25 cellular contexts compared by ENCODE assay signal in genomic region chr3:12503126-12503952, GRCh38.
DNase-seq lines count a peak whose midpoint lies in the region; ATAC-seq and TF ChIP-seq lines count a peak whose summit lies in the region.
"Had no signal": no experiment of that assay in that cellular context is flagged by ENCODE, and none has a peak within 500 bp of the region (broad histone marks: within the 10 kb centered on the region; RNA-seq: fewer than 3 reads in every experiment).

No MANE protein-coding gene starts in this region.

- H3K4me3 Mint-ChIP-seq in activated T-cell treated with anti-CD3 and anti-CD28 coated beads, Interleukin-2, amount 50 U/mL, for 24 hours: no peak overlapping the region
- H3K4me3 Mint-ChIP-seq: activated CD4-positive, alpha-beta T cell treated with anti-CD3 and anti-CD28 coated beads, Interleukin-2, amount 10 ng/mL, durations not matched to agents 24 days and 14 days; activated naive CD8-positive, alpha-beta T cell; activated T-helper 1 cell treated with anti-CD3 and anti-CD28 coated beads, Interleukin-12 subunit alpha, Interleukin-12 subunit beta, Interleukin-2, Interleukin-4 antibody, amounts not matched to agents 30 ng/mL and 10 ng/mL and 1 ng/mL, durations not matched to agents 14 hours and 24 hours and 36 hours; stimulated activated naive CD8-positive, alpha-beta T cell treated with anti-CD3 and anti-CD28 coated beads, Interleukin-15, Interleukin-2, amounts not matched to agents 100 ng/mL and 50 ng/mL, for 24 hours had no signal

- TF ChIP-seq CTCF in choroid plexus epithelial cell (conservative IDR thresholded peaks at IDR 0.05; ENCODE audit: low read depth, low read length): no peak

- H3K36me3 Mint-ChIP-seq in activated T-cell treated with anti-CD3 and anti-CD28 coated beads, Interleukin-2, amount 50 U/mL, for 24 hours (ENCODE audit: low read depth): peaks cover 96% of the 10 kb centered on the region

- ATAC-seq in HG02970 (IDR thresholded peaks at IDR 0.05; ENCODE audit: low FRiP score, unreplicated experiment): no peak
- ATAC-seq: Right ventricle myocardium inferior had no signal

- no peak overlapping the region for H3K4me3 ChIP-seq in choroid plexus epithelial cell (ENCODE audit: low read depth, low read length)
- H3K4me3 ChIP-seq: ascending aorta, lung, thyroid gland had no signal

- H3K27ac Mint-ChIP-seq in activated T-cell treated with anti-CD3 and anti-CD28 coated beads, Interleukin-2, amount 50 U/mL, for 24 hours: peak overlapping the region; percentile 38
- H3K27ac Mint-ChIP-seq: activated CD4-positive, alpha-beta T cell treated with anti-CD3 and anti-CD28 coated beads, Interleukin-2, amount 10 ng/mL, durations not matched to agents 24 days and 14 days; activated naive CD8-positive, alpha-beta T cell; activated T-helper 1 cell treated with anti-CD3 and anti-CD28 coated beads, Interleukin-12 subunit alpha, Interleukin-12 subunit beta, Interleukin-2, Interleukin-4 antibody, amounts not matched to agents 30 ng/mL and 10 ng/mL and 1 ng/mL, durations not matched to agents 14 hours and 24 hours and 36 hours; stimulated activated naive CD8-positive, alpha-beta T cell treated with anti-CD3 and anti-CD28 coated beads, Interleukin-15, Interleukin-2, amounts not matched to agents 100 ng/mL and 50 ng/mL, for 24 hours had no signal

- DNase-seq in activated T-cell treated with anti-CD3 and anti-CD28 coated beads, Interleukin-2, amount 50 U/mL, for 24 hours: no peak
- no peak for DNase-seq in activated T-cell treated with anti-CD3 and anti-CD28 coated beads, Interleukin-2, amount 50 U/mL, for 1 hour
- DNase-seq in NCI-H345 treated with DMSO at 0.1 percent for 48 hours (lab: John Stamatoyannopoulos, UW; ENCODE audit: unreplicated experiment): peak; percentile 11
- peak; percentile 74 for DNase-seq in choroid plexus epithelial cell (ENCODE audit: low read depth)
- DNase-seq in putamen (ENCODE audit: low spot score): peak; percentile 26
- no peak for DNase-seq in DMS53 treated with DMSO at 0.1 percent for 48 hours (lab: John Stamatoyannopoulos, UW; ENCODE audit: unreplicated experiment)
- no peak for DNase-seq in NCI-H1092 (lab: John Stamatoyannopoulos, UW)
- DNase-seq: 8988T; activated CD4-positive, alpha-beta T cell treated with anti-CD3 and anti-CD28 coated beads, Interleukin-2, amount 10 ng/mL, durations not matched to agents 24 days and 14 days; central memory CD4-positive, alpha-beta T cell; DMS79 treated with DMSO at 0.1 percent for 48 hours; NCI-H146; NCI-H69; OCI-M1; retina; stimulated activated CD4-positive, alpha-beta T cell treated with anti-CD3 and anti-CD28 coated beads, Interleukin-12 subunit alpha, Interleukin-12 subunit beta, amount 100 ng/mL, for 4 hours; T-helper 1 cell; thyroid gland had no signal

- no peaks in the 10 kb centered on the region for H3K27me3 Mint-ChIP-seq in activated T-cell treated with anti-CD3 and anti-CD28 coated beads, Interleukin-2, amount 50 U/mL, for 24 hours
- H3K27me3 Mint-ChIP-seq: activated CD4-positive, alpha-beta T cell treated with anti-CD3 and anti-CD28 coated beads, Interleukin-2, amount 10 ng/mL, durations not matched to agents 24 days and 14 days; activated naive CD8-positive, alpha-beta T cell; stimulated activated naive CD8-positive, alpha-beta T cell treated with anti-CD3 and anti-CD28 coated beads, Interleukin-15, Interleukin-2, amounts not matched to agents 100 ng/mL and 50 ng/mL, for 24 hours had no signal

- no peaks in the 10 kb centered on the region for H3K9me3 Mint-ChIP-seq in activated T-cell treated with anti-CD3 and anti-CD28 coated beads, Interleukin-2, amount 50 U/mL, for 24 hours
- H3K9me3 Mint-ChIP-seq: activated CD4-positive, alpha-beta T cell treated with anti-CD3 and anti-CD28 coated beads, Interleukin-2, amount 10 ng/mL, durations not matched to agents 24 days and 14 days; activated T-helper 1 cell treated with anti-CD3 and anti-CD28 coated beads, Interleukin-12 subunit alpha, Interleukin-12 subunit beta, Interleukin-2, Interleukin-4 antibody, amounts not matched to agents 30 ng/mL and 10 ng/mL and 1 ng/mL, durations not matched to agents 14 hours and 24 hours and 36 hours; stimulated activated naive CD8-positive, alpha-beta T cell treated with anti-CD3 and anti-CD28 coated beads, Interleukin-15, Interleukin-2, amounts not matched to agents 100 ng/mL and 50 ng/mL, for 24 hours had no signal

- H3K4me1 Mint-ChIP-seq in activated T-cell treated with anti-CD3 and anti-CD28 coated beads, Interleukin-2, amount 50 U/mL, for 24 hours (ENCODE audit: low read depth): no peaks in the 10 kb centered on the region
- H3K4me1 Mint-ChIP-seq: activated CD4-positive, alpha-beta T cell treated with anti-CD3 and anti-CD28 coated beads, Interleukin-2, amount 10 ng/mL, durations not matched to agents 24 days and 14 days had no signal

Comparison
In these comparisons a context has a peak if more than half of its experiments do, and no peak if none do; other contexts are left out.
1. DNase-seq: peak in NCI-H345 treated with DMSO at 0.1 percent for 48 hours (single experiment), choroid plexus epithelial cell (single experiment) and putamen (single experiment); none in activated T-cell treated with anti-CD3 and anti-CD28 coated beads, Interleukin-2, amount 50 U/mL, for 24 hours (single experiment), activated T-cell treated with anti-CD3 and anti-CD28 coated beads, Interleukin-2, amount 50 U/mL, for 1 hour (single experiment), DMS53 treated with DMSO at 0.1 percent for 48 hours (single experiment) and NCI-H1092 (single experiment).